Comparison of ENCODE assay signal across 1 cellular context in genomic region chr3:141385386-141386079, GRCh38.
TF ChIP-seq lines count a peak whose summit lies in the region.

No MANE protein-coding gene starts in this region.

TF ChIP-seq in GM23338, 12 proteins besides CTCF, POLR2A, EP300 and RAD21 (continued from another document):
- TF ChIP-seq REST (IDR thresholded peaks at IDR 0.05; ENCODE audit: unreplicated experiment) (no peak), EZH2phosphoT487 (IDR thresholded peaks at IDR 0.05; ENCODE audit: unreplicated experiment) (no peak), EZH2 (IDR thresholded peaks at IDR 0.05; ENCODE audit: low read depth, unreplicated experiment) (no peak), ZNF114 (CRISPR knock-in tag; IDR thresholded peaks at IDR 0.05) (no peak), JUNB (IDR thresholded peaks at IDR 0.05; ENCODE audit: unreplicated experiment) (no peak), STAT1 (IDR thresholded peaks at IDR 0.05; ENCODE audit: unreplicated experiment) (no peak), ZNF331 (CRISPR knock-in tag; IDR thresholded peaks at IDR 0.05; ENCODE audit: low read depth) (no peak)
